In the genomic region with DNA sequence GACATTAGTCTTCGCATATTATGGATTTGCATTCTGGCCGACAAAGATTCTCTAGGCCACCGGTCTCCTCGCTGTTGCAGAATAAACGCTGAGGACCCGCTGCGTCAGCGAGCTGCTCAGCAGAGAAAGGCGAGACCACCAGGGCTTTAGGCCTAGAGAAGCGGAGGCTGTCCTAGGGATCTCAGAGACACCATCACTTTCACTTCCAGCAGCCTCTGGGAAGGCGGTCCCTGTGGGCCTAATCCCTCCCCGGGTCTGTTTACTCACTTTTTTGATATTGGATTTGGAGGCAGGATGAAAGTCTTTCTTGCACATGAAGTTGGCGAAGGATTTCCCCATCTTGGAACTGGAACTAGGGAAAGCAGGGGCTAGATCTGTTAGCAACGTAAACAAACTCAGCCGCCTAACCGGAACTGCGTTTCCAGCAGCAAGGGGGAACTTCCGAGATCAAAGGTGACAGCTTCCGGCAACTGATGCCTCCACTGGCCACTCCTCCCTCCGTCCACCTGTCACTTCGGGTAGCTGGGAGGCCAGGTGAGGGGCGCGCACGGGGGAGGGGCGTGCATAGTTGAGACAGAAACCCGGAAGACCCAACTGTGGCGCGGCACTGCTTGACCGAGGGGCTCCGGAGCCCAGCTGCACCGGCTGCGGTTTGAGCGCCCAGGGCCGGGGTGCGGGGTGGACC, we compare ENCODE assay signal across 8 cellular contexts. TPM values are rescaled to one million over a fixed set of nuclear protein-coding genes. Genes with fewer than 3 reads are reported as not detected.
DNase-seq lines count a peak whose midpoint lies in the region; ATAC-seq and TF ChIP-seq lines count a peak whose summit lies in the region.

A gene with protein sequence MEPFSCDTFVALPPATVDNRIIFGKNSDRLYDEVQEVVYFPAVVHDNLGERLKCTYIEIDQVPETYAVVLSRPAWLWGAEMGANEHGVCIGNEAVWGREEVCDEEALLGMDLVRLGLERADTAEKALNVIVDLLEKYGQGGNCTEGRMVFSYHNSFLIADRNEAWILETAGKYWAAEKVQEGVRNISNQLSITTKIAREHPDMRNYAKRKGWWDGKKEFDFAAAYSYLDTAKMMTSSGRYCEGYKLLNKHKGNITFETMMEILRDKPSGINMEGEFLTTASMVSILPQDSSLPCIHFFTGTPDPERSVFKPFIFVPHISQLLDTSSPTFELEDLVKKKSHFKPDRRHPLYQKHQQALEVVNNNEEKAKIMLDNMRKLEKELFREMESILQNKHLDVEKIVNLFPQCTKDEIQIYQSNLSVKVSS (plus strand): TSS at position 447 of the 685 bp plus-strand sequence. CDS start 2,554 bp downstream, outside the sequence.

- DNase-seq in GM04504 (ENCODE audit: low read depth) = peak; percentile 42
- DNase-seq in HEK293T (ENCODE audit: extremely low spot score) = peak; percentile 80
- DNase-seq in MV-4-11 (lab: John Stamatoyannopoulos, UW) = peak; percentile 72
- DNase-seq in SKM-1 (lab: John Stamatoyannopoulos, UW; ENCODE audit: unreplicated experiment) = peak; percentile 68
- peak; percentile 69 to 76 for DNase-seq in activated naive CD4-positive, alpha-beta T cell treated with anti-CD3 and anti-CD28 coated beads, Interleukin-2, amount 50 U/mL, for 72 hours (ENCODE audit: low spot score in 2 of 2)
- DNase-seq in glomerular visceral epithelial cell (ENCODE audit: extremely low spot score) = peak; percentile 71
- DNase-seq in omental fat pad (ENCODE audit: low spot score) = peak; percentile 42
- peak; percentile 95 for DNase-seq in testis

- POLR2A ChIA-PET in HEK293T (lab: Yijun Ruan, JAX) = interaction anchor here (1.0 to 1.3 kb wide), 3 partner anchors 27 to 175 kb away, joined by 3 to 6 read pairs (median 3); no protein-coding TSS in a partner anchor

- H3K27ac Mint-ChIP-seq in activated naive CD4-positive, alpha-beta T cell treated with anti-CD3 and anti-CD28 coated beads, Interleukin-2, amount 50 U/mL, for 72 hours = peak within 1 kb of the TSS; percentile 94 to 99

- peaks cover 11% of the 10 kb centered on the region for H3K4me1 ChIP-seq in testis

- TF ChIP-seq CTCF in omental fat pad (IDR thresholded peaks at IDR 0.05) = no peak
- TF ChIP-seq CTCF in testis (IDR thresholded peaks at IDR 0.05) = no peak

- H3K36me3 Mint-ChIP-seq in activated naive CD4-positive, alpha-beta T cell treated with anti-CD3 and anti-CD28 coated beads, Interleukin-2, amount 50 U/mL, for 72 hours = peaks cover 0 to 21% of the 10 kb centered on the region in 2 donors

- H3K9me3 ChIP-seq in testis = no peaks in the 10 kb centered on the region

- no peaks in the 10 kb centered on the region for H3K9me3 Mint-ChIP-seq in activated naive CD4-positive, alpha-beta T cell treated with anti-CD3 and anti-CD28 coated beads, Interleukin-2, amount 50 U/mL, for 72 hours

- H3K4me3 ChIP-seq in testis = peak within 1 kb of the TSS; percentile 88 to 94

- no peaks in the 10 kb centered on the region for H3K36me3 ChIP-seq in testis (ENCODE audit: low read depth, missing control alignments)

- peak; percentile 93 to 99 for ATAC-seq in activated naive CD4-positive, alpha-beta T cell treated with anti-CD3 and anti-CD28 coated beads, Interleukin-2, amount 50 U/mL, for 72 hours
- peak; percentile 93 for ATAC-seq in omental fat pad (ENCODE audit: low FRiP score)

- intact Hi-C loops in testis (cut with DNase I; ENCODE audit: low total_unique reads) = no loop called here

- peak within 1 kb of the TSS; percentile 90 to 95 for H3K27ac ChIP-seq in testis

- TF ChIP-seq POLR2A in testis (IDR thresholded peaks at IDR 0.05) = no peak

- WGBS in testis, 2 donors = 1% methylated on average over 17 to 35 of the region's 35 CpGs

- CTCF ChIA-PET in HEK293T (lab: Yijun Ruan, JAX) = interaction anchor here (0.5 to 1.5 kb wide), 2 partner anchors 151 to 161 kb away, joined by 3 to 4 read pairs; no protein-coding TSS in a partner anchor

- H3K27me3 ChIP-seq in testis = no peaks in the 10 kb centered on the region

TF ChIP-seq in HEK293T, 16 proteins besides CTCF, POLR2A, EP300 and RAD21:
- TF ChIP-seq NFRKB (IDR thresholded peaks at IDR 0.05) (no peak), ELF4 (IDR thresholded peaks at IDR 0.05) (0 out of 2 replicates have a peak, but pooled peaks have one; percentile 24), L3MBTL2 (conservative IDR thresholded peaks at IDR 0.05) (0 out of 2 replicates have a peak, but pooled peaks have one; percentile 6), ARNT (IDR thresholded peaks at IDR 0.05) (no peak), CTBP1 (IDR thresholded peaks at IDR 0.05; ENCODE audit: borderline replicate concordance) (no peak), TARDBP (IDR thresholded peaks at IDR 0.05) (no peak), ZNF384 (IDR thresholded peaks at IDR 0.05) (no peak)
- TF ChIP-seq, protein P1, sequence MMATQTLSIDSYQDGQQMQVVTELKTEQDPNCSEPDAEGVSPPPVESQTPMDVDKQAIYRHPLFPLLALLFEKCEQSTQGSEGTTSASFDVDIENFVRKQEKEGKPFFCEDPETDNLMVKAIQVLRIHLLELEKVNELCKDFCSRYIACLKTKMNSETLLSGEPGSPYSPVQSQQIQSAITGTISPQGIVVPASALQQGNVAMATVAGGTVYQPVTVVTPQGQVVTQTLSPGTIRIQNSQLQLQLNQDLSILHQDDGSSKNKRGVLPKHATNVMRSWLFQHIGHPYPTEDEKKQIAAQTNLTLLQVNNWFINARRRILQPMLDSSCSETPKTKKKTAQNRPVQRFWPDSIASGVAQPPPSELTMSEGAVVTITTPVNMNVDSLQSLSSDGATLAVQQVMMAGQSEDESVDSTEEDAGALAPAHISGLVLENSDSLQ (IDR thresholded peaks at IDR 0.05) = peak; percentile 69

RNA-seq across cellular contexts. Expression of the gene that starts here (rescaled TPM):
- 10 to 100 TPM; 11.0 to 16.0 TPM for total RNA-seq in activated naive CD4-positive, alpha-beta T cell treated with anti-CD3 and anti-CD28 coated beads, Interleukin-2, amount 50 U/mL, for 72 hours
- total RNA-seq in omental fat pad = 10 to 100 TPM in 3 of 4 donors, 1 to 10 TPM in 1; 9.5 to 24.7 (median 18.0) TPM
- total RNA-seq in testis = 10 to 100 TPM; 20.2 to 29.1 TPM
- 18.3 TPM for polyA plus RNA-seq in testis (ENCODE audit: insufficient read depth, low read depth, low replicate concordance)

Comparison
In these comparisons a context has a peak if more than half of its experiments do, and no peak if none do; other contexts are left out.
1. Peak in every context shown above with its lines: DNase-seq, ATAC-seq, H3K4me3 ChIP-seq and H3K27ac ChIP-seq.
2. DNase-seq: peak in every context shown above with its lines; median percentile 95 in testis; 80 in HEK293T; 72 in activated naive CD4-positive, alpha-beta T cell treated with anti-CD3 and anti-CD28 coated beads, Interleukin-2, amount 50 U/mL, for 72 hours; 72 in MV-4-11; 71 in glomerular visceral epithelial cell; 68 in SKM-1; 42 in GM04504; 42 in omental fat pad.